In genomic region chr16:24838554-24839266, GRCh38 we compare ENCODE assay signal across 9 cellular contexts. TPM values are rescaled to one million over a fixed set of nuclear protein-coding genes. Genes with fewer than 3 reads are reported as not detected.
DNase-seq lines count a peak whose midpoint lies in the region; ATAC-seq and TF ChIP-seq lines count a peak whose summit lies in the region.
"Had no signal": no experiment of that assay in that cellular context is flagged by ENCODE, and none has a peak within 500 bp of the region (broad histone marks: within the 10 kb centered on the region; RNA-seq: fewer than 3 reads in every experiment).

No MANE protein-coding gene starts in this region.

- H3K36me3 Mint-ChIP-seq in osteocyte (ENCODE audit: unreplicated experiment) = no peaks in the 10 kb centered on the region
- H3K36me3 Mint-ChIP-seq in T-cell = peaks cover 5% of the 10 kb centered on the region

- peak; percentile 40 for DNase-seq in Daoy (ENCODE audit: low read depth)
- DNase-seq in SKM-1 (lab: John Stamatoyannopoulos, UW; ENCODE audit: unreplicated experiment) = peak; percentile 47
- DNase-seq in foreskin fibroblast = peak; percentile 42 to 66
- no peak for DNase-seq in osteocyte (ENCODE audit: extremely low spot score, unreplicated experiment)
- DNase-seq in T-cell = no peak
- no peak for DNase-seq in NCI-H526 (lab: John Stamatoyannopoulos, UW)
- no peak for DNase-seq in NCI-H1417 (lab: John Stamatoyannopoulos, UW)
- DNase-seq: activated CD4-positive, alpha-beta T cell treated with anti-CD3 and anti-CD28 coated beads, Interleukin-2, amount 10 ng/mL, durations not matched to agents 24 days and 14 days had no signal

- peak overlapping the region; percentile 26 for H3K4me3 Mint-ChIP-seq in osteocyte (ENCODE audit: unreplicated experiment)
- no peak overlapping the region for H3K4me3 Mint-ChIP-seq in T-cell
- H3K4me3 Mint-ChIP-seq: activated CD4-positive, alpha-beta T cell treated with anti-CD3 and anti-CD28 coated beads, Interleukin-2, amount 10 ng/mL, durations not matched to agents 24 days and 14 days had no signal

- no peaks in the 10 kb centered on the region for H3K27me3 Mint-ChIP-seq in osteocyte (ENCODE audit: unreplicated experiment)
- no peaks in the 10 kb centered on the region for H3K27me3 Mint-ChIP-seq in T-cell
- H3K27me3 Mint-ChIP-seq: activated CD4-positive, alpha-beta T cell treated with anti-CD3 and anti-CD28 coated beads, Interleukin-2, amount 10 ng/mL, durations not matched to agents 24 days and 14 days had no signal

- ATAC-seq in T-cell (replicated peaks in 1 of 4) (no peak), GM21529 (IDR thresholded peaks at IDR 0.05; ENCODE audit: unreplicated experiment) (no peak)

- TF ChIP-seq CTCF in foreskin fibroblast (IDR thresholded peaks at IDR 0.05; ENCODE audit: low read depth, low read length) = no peak
- TF ChIP-seq CTCF in osteocyte (IDR thresholded peaks at IDR 0.05) = no peak

- H3K9me3 Mint-ChIP-seq in osteocyte (ENCODE audit: unreplicated experiment) = no peaks in the 10 kb centered on the region
- no peaks in the 10 kb centered on the region for H3K9me3 Mint-ChIP-seq in T-cell
- H3K9me3 Mint-ChIP-seq: activated CD4-positive, alpha-beta T cell treated with anti-CD3 and anti-CD28 coated beads, Interleukin-2, amount 10 ng/mL, durations not matched to agents 24 days and 14 days had no signal

- no peak overlapping the region for H3K4me3 ChIP-seq in foreskin fibroblast (ENCODE audit: low read depth in 1 of 2, low read length in 2 of 2)

- peak overlapping the region; percentile 87 for H3K27ac Mint-ChIP-seq in osteocyte (ENCODE audit: unreplicated experiment)
- H3K27ac Mint-ChIP-seq in T-cell = no peak overlapping the region
- H3K27ac Mint-ChIP-seq: activated CD4-positive, alpha-beta T cell treated with anti-CD3 and anti-CD28 coated beads, Interleukin-2, amount 10 ng/mL, durations not matched to agents 24 days and 14 days had no signal

- H3K4me1 Mint-ChIP-seq in osteocyte (ENCODE audit: unreplicated experiment) (peaks cover 15% of the 10 kb centered on the region), T-cell (no peaks in the 10 kb centered on the region)
- H3K4me1 Mint-ChIP-seq: activated CD4-positive, alpha-beta T cell treated with anti-CD3 and anti-CD28 coated beads, Interleukin-2, amount 10 ng/mL, durations not matched to agents 24 days and 14 days had no signal

- CTCF ChIA-PET in T-cell (lab: Charles Lee) = interaction anchor here in 1 of 2 donors (0.6 kb wide), 1 partner anchor 140 kb away, joined by 3 read pairs; no protein-coding TSS in a partner anchor

- POLR2A ChIA-PET in T-cell (lab: Charles Lee) = interaction anchor here in 1 of 2 donors (1.1 kb wide), 1 partner anchor 585 kb away, joined by 11 read pairs; no protein-coding TSS in a partner anchor

RNA-seq across cellular contexts. Expression of gene SLC5A11, which starts 7.1 kb away (rescaled TPM):
- total RNA-seq in Daoy (2014; rRNA removed; shearing (Covaris generic)) = not detected in 2 replicates
- total RNA-seq in osteocyte (not detected in 2 replicates), T-cell (1 to 10 TPM in 1 of 5 donors, under 1 TPM in 3, not detected in 1; 0.36 to 4.2 (median 0.62) TPM)
- total RNA-seq: activated CD4-positive, alpha-beta T cell treated with anti-CD3 and anti-CD28 coated beads, Interleukin-2, amount 10 ng/mL, durations not matched to agents 24 days and 14 days had no signal

Comparison
In these comparisons a context has a peak if more than half of its experiments do, and no peak if none do; other contexts are left out.
1. DNase-seq: peak in Daoy (single experiment), SKM-1 (single experiment) and foreskin fibroblast (2 of 2); none in osteocyte (single experiment), T-cell (0 of 34), NCI-H526 (0 of 2) and NCI-H1417 (0 of 3).